In the genomic region with DNA sequence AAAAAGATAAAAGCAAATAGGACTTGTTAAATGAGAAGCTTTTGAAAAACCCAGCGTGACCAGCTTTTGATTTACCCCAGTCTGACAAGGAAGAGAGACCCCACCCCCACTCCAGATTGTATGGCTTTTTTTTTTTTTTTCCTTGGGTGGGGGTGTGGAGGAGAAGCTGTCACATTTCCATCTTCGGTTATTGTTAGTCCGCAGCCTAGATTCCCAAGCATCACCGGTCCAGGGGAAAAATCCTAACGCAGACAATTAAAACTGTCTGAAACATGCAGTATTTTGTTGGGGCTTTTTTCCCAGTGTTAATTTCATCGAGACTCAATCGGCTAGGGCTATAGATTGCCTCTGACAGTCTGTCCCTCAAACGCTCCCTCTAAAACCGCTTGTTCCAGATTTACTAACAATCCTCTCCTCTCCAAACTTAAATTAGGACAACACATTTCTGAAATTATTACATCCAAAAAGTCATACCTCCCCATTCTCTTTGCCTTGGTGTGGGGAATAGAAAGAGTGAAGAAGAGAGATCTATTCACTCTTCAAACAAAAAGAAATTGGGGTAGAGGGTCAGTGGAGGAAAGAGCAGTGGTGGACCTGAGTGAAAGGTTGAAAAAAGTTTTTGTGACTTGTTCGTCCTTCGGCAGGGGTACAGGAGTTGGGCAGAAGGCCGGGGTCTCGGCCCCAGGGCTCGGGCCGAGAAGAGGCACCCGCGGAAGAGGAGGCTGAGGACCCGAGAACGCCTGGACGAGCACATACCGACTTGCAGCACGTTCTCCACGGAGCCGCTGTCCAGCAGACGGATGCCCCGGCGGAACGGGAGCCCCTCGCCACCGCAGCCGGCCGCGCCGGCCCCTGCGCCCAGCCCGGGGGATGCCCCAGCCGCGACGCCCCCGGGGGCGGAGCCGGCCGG, we compare ENCODE assay signal across 8 cellular contexts. TPM values are rescaled to one million over a fixed set of nuclear protein-coding genes. Genes with fewer than 3 reads are reported as not detected.
DNase-seq lines count a peak whose midpoint lies in the region; ATAC-seq and TF ChIP-seq lines count a peak whose summit lies in the region.

No MANE protein-coding gene starts in this region.

- peaks cover 0 to 3% (median 0%) of the 10 kb centered on the region in 3 donors for H3K27me3 ChIP-seq in skeletal muscle tissue (ENCODE audit: control insufficient read depth in 3 of 3, insufficient read depth in 3 of 3, low read length in 3 of 3)

- H3K27me3 Mint-ChIP-seq in MCF 10A (ENCODE audit: insufficient read depth, unreplicated experiment) (peaks cover 75% of the 10 kb centered on the region), immature natural killer cell (ENCODE audit: low read depth in 3 of 3) (peaks cover 1 to 10% (median 7%) of the 10 kb centered on the region in 3 donors)

- H3K4me3 ChIP-seq in skeletal muscle tissue (ENCODE audit: low read length in 3 of 3), result peak overlapping the region; percentile 60 to 70 (median 69)

- H3K36me3 Mint-ChIP-seq in MCF 10A (ENCODE audit: insufficient read depth, unreplicated experiment) (no peaks in the 10 kb centered on the region), immature natural killer cell (no peaks in the 10 kb centered on the region)

- no peaks in the 10 kb centered on the region for H3K36me3 ChIP-seq in skeletal muscle tissue (ENCODE audit: control insufficient read depth in 3 of 3, insufficient read depth in 3 of 3, low read length in 3 of 3)

- H3K27ac ChIP-seq in skeletal muscle tissue (ENCODE audit: low read depth, low read length), result no peak overlapping the region

- no TSS peak for BruUV-seq in MCF 10A (replicated peaks; lab: Mats Ljungman, UMichigan)

- POLR2A ChIA-PET in MCF 10A (lab: Yijun Ruan, JAX), result interaction anchor here (0.7 to 1.8 kb wide), 9 partner anchors 10 to 415 kb away, joined by 3 to 7 read pairs (median 5); a partner anchor contains a TSS

- intact Hi-C loops in MCF 10A (cut with micrococcal nuclease), result no loop called here

- peak overlapping the region; percentile 64 for H3K4me3 Mint-ChIP-seq in MCF 10A (ENCODE audit: unreplicated experiment)
- peak overlapping the region; percentile 87 to 93 (median 91) for H3K4me3 Mint-ChIP-seq in immature natural killer cell

- H3K9me3 Mint-ChIP-seq in MCF 10A (ENCODE audit: unreplicated experiment) (no peaks in the 10 kb centered on the region), immature natural killer cell (no peaks in the 10 kb centered on the region)

- H3K9me3 ChIP-seq in skeletal muscle tissue (ENCODE audit: control insufficient read depth in 3 of 3, low read length in 3 of 3), result no peaks in the 10 kb centered on the region

- ATAC-seq in HG03045 (IDR thresholded peaks at IDR 0.05; ENCODE audit: unreplicated experiment), result peak; percentile 17

- CTCF ChIA-PET in MCF 10A (lab: Yijun Ruan, JAX), result interaction anchor here (0.6 to 1.5 kb wide), 2 partner anchors 153 to 190 kb away, joined by 3 to 4 read pairs; no protein-coding TSS in a partner anchor

- H3K9ac ChIP-seq in skeletal muscle tissue (ENCODE audit: low read depth in 1 of 3, low read length in 3 of 3), result peak overlapping the region; percentile 35 to 69 (median 40)

- peak; percentile 53 for DNase-seq in EL
- DNase-seq in RPMI8226, result peak; percentile 13
- DNase-seq in MCF 10A (ENCODE audit: unreplicated experiment), result peak; percentile 42
- peak; percentile 10 to 22 (median 15) for DNase-seq in immature natural killer cell
- DNase-seq in NCI-H226, result no peak
- DNase-seq in GDM1 (lab: John Stamatoyannopoulos, UW), result no peak

- H3K4me1 Mint-ChIP-seq in MCF 10A (ENCODE audit: insufficient read depth, unreplicated experiment) (peaks cover 10% of the 10 kb centered on the region), immature natural killer cell (peaks cover 22 to 30% of the 10 kb centered on the region in 2 donors)

- H3K4me1 ChIP-seq in skeletal muscle tissue (ENCODE audit: control insufficient read depth in 3 of 3, insufficient read depth in 3 of 3, low read length in 3 of 3), result peaks cover 7 to 13% (median 12%) of the 10 kb centered on the region in 3 donors

- H3K27ac Mint-ChIP-seq in MCF 10A (ENCODE audit: low read depth, unreplicated experiment), result no peak overlapping the region
- peak overlapping the region; percentile 54 to 91 (median 75) for H3K27ac Mint-ChIP-seq in immature natural killer cell

- TF ChIP-seq CTCF in MCF 10A (IDR thresholded peaks at IDR 0.05; ENCODE audit: unreplicated experiment), result no peak

RNA-seq across cellular contexts. Expression of a gene that starts 1.1 kb away (rescaled TPM):
- total RNA-seq in MCF 10A (2022) (0.14 and 0.32 TPM in 2 replicates), skeletal muscle tissue (0.52 TPM)
- polyA plus RNA-seq in immature natural killer cell, result under 1 TPM in 2 of 3 donors, not detected in 1; 0.16 to 0.17 TPM

Comparison
In these comparisons a context has a peak if more than half of its experiments do, and no peak if none do; other contexts are left out.
1. DNase-seq: peak in EL (single experiment), RPMI8226 (single experiment), MCF 10A (single experiment) and immature natural killer cell (3 of 3); none in NCI-H226 (single experiment) and GDM1 (single experiment).